In genomic region chr9:89542461-89543021, GRCh38 we compare ENCODE assay signal across 10 cellular contexts. TPM values are rescaled to one million over a fixed set of nuclear protein-coding genes. Genes with fewer than 3 reads are reported as not detected.
A peak's percentile ranks its signal among the peaks of the same experiment; 100 is the strongest.
DNase-seq lines count a peak whose midpoint lies in the region; ATAC-seq and TF ChIP-seq lines count a peak whose summit lies in the region.
"Had no signal": no experiment of that assay in that cellular context is flagged by ENCODE, and none has a peak within 500 bp of the region (broad histone marks: within the 10 kb centered on the region; RNA-seq: fewer than 3 reads in every experiment).

No MANE protein-coding gene starts in this region.

- DNase-seq in NCI-H146 (lab: John Stamatoyannopoulos, UW) (peak; percentile 25), NCI-H146 treated with DMSO at 0.1 percent for 48 hours (lab: John Stamatoyannopoulos, UW; ENCODE audit: unreplicated experiment) (no peak), cerebellar cortex (ENCODE audit: low spot score) (peak; percentile 3), occipital lobe (lab: John Stamatoyannopoulos, UW) (peak; percentile 76), NCI-H1092 (lab: John Stamatoyannopoulos, UW) (no peak), stomach (no peak), brain microvascular endothelial cell (no peak)

- H3K4me3 ChIP-seq in stomach (no peak overlapping the region), brain microvascular endothelial cell (ENCODE audit: low read depth, low read length) (no peak overlapping the region)
- H3K4me3 ChIP-seq: A549 had no signal

- no peak overlapping the region for H3K27ac ChIP-seq in stomach
- H3K27ac ChIP-seq in brain microvascular endothelial cell, result no peak overlapping the region
- H3K27ac ChIP-seq: A549 had no signal

- no peak for TF ChIP-seq POLR2A in stomach (IDR thresholded peaks at IDR 0.05)

- 73 to 85% (median 79%) methylated on average over 6 to 11 of the region's 11 CpGs for WGBS in stomach, 5 donors

- H3K27me3 ChIP-seq in stomach (no peaks in the 10 kb centered on the region), brain microvascular endothelial cell (replicated peaks) (no peaks in the 10 kb centered on the region)

- TF ChIP-seq CTCF in stomach (IDR thresholded peaks at IDR 0.05) (no peak), brain microvascular endothelial cell (IDR thresholded peaks at IDR 0.05; ENCODE audit: low read depth, low read length, missing control alignments) (no peak)

- no peaks in the 10 kb centered on the region for H3K4me1 ChIP-seq in stomach
- H3K4me1 ChIP-seq: A549 had no signal

- H3K36me3 ChIP-seq in stomach (no peaks in the 10 kb centered on the region), brain microvascular endothelial cell (replicated peaks) (no peaks in the 10 kb centered on the region)

- peak; percentile 63 for ATAC-seq in HG02884 (IDR thresholded peaks at IDR 0.05; ENCODE audit: unreplicated experiment)
- ATAC-seq: A549; activated T-helper 17 cell treated with anti-CD3 and anti-CD28 coated beads, Interleukin-2, amount 50 U/mL, for 72 hours had no signal

- peaks cover 0 to 13% (median 9%) of the 10 kb centered on the region in 4 donors for H3K9me3 ChIP-seq in stomach

- intact Hi-C loops in stomach (cut with DNase I; ENCODE audit: low total_unique reads), result no loop called here

- in situ Hi-C loops in brain microvascular endothelial cell (cut with HindIII; ENCODE audit: low pct_ligation_motif_present, low sequenced_read_pairs), result no loop called here

- no peak for TF ChIP-seq EP300 in stomach (IDR thresholded peaks at IDR 0.05)

RNA-seq across cellular contexts. Expression of gene SEMA4D, which starts 44.6 kb away (rescaled TPM):
- total RNA-seq in occipital lobe (12.0 TPM), stomach (10 to 100 TPM; 11.1 to 43.3 (median 28.8) TPM)
- 10 to 100 TPM in 1 of 3 donors, 1 to 10 TPM in 2; 4.9 to 10.9 (median 8.4) TPM for polyA plus RNA-seq in stomach

Comparison
In these comparisons a context has a peak if more than half of its experiments do, and no peak if none do; other contexts are left out.
1. DNase-seq: peak in NCI-H146 (single experiment), cerebellar cortex (single experiment) and occipital lobe (single experiment); none in NCI-H146 treated with DMSO at 0.1 percent for 48 hours (single experiment), NCI-H1092 (single experiment), stomach (single experiment) and brain microvascular endothelial cell (single experiment).